Comparison of ENCODE assay signal across 31 cellular contexts in genomic region chr17:40360091-40360490, GRCh38. TPM values are rescaled to one million over a fixed set of nuclear protein-coding genes. Genes with fewer than 3 reads are reported as not detected.
"Had no signal": no experiment of that assay in that cellular context is flagged by ENCODE, and none has a peak within 500 bp of the region (broad histone marks: within the 10 kb centered on the region; RNA-seq: fewer than 3 reads in every experiment).

No MANE protein-coding gene starts in this region.

- DNase-seq: activated CD4-positive, alpha-beta memory T cell treated with anti-CD3 and anti-CD28 coated beads, Interleukin-2, amount 10 ng/mL, durations not matched to agents 7 days and 5 days; activated CD4-positive, alpha-beta T cell treated with anti-CD3 and anti-CD28 coated beads, Interleukin-2, amount 10 ng/mL, durations not matched to agents 7 days and 5 days; activated CD4-positive, CD25-positive, alpha-beta regulatory T cell treated with anti-CD3 and anti-CD28 coated beads, Interleukin-2, amount 50 U/mL, for 72 hours; activated CD8-positive, alpha-beta memory T cell treated with anti-CD3 and anti-CD28 coated beads, Interleukin-2, amount 50 U/mL, for 48 hours; activated gamma-delta T cell; activated naive CD8-positive, alpha-beta T cell treated with anti-CD3 and anti-CD28 coated beads, Interleukin-2, amount 50 U/mL, for 24 hours; activated T-cell treated with anti-CD3 and anti-CD28 coated beads, Interleukin-2, amount 50 U/mL, for 24 hours; amygdala; central memory CD4-positive, alpha-beta T cell; endodermal cell; glutamatergic neuron; immature natural killer cell; kidney glomerular epithelial cell; left lung; mesendoderm; mucosa of descending colon; stimulated activated CD4-positive, alpha-beta T cell treated with anti-CD3 and anti-CD28 coated beads, Interleukin-15, amount 100 ng/mL, for 24 hours; stimulated activated CD4-positive, alpha-beta T cell treated with anti-CD3 and anti-CD28 coated beads, Interleukin-2, amount 100 ng/mL, for 24 hours; stimulated activated naive CD4-positive, alpha-beta T cell; T-helper 17 cell; T1000; WERI-Rb-1 had no signal

- H3K79me2 ChIP-seq: hepatocyte had no signal

- H3K27ac ChIP-seq: hepatocyte, left lung, right atrium auricular region, tibial nerve, WERI-Rb-1 had no signal

- H2AFZ ChIP-seq: hepatocyte had no signal

- H3K4me3 ChIP-seq: hepatocyte, left lung, lung, mucosa of descending colon, right atrium auricular region, smooth muscle cell, tibial nerve had no signal

- H3K9me3 ChIP-seq: left lung, mucosa of descending colon, right atrium auricular region, tibial nerve had no signal

- H3K27me3 ChIP-seq: right atrium auricular region had no signal

- H3K4me2 ChIP-seq: hepatocyte, smooth muscle cell had no signal

RNA-seq across cellular contexts. Expression of gene GJD3, which starts 4.4 kb away (rescaled TPM):
- total RNA-seq: activated CD4-positive, alpha-beta memory T cell treated with anti-CD3 and anti-CD28 coated beads, Interleukin-2, amount 10 ng/mL, durations not matched to agents 7 days and 5 days; endodermal cell; frontal cortex; myocyte; natural killer cell treated with Interleukin-12 subunit alpha and Interleukin-12 subunit beta and Interleukin-15 and Interleukin-18, amount 100 ng/mL, for 72 hours; smooth muscle cell; T-helper 17 cell; temporal lobe; tibial nerve had no signal
